Comparison of ENCODE assay signal across 1 cellular context in genomic region chr16:30755955-30756780, GRCh38.
A peak's percentile ranks its signal among the peaks of the same experiment; 100 is the strongest.
TF ChIP-seq lines count a peak whose summit lies in the region.

No MANE protein-coding gene starts in this region.

TF ChIP-seq in K562, 482 proteins besides CTCF, POLR2A, EP300 and RAD21:
- TF ChIP-seq MGA (IDR thresholded peaks at IDR 0.05) (no peak), PTRF (tag; IDR thresholded peaks at IDR 0.05) (no peak), TSHZ1 (CRISPR knock-in tag; IDR thresholded peaks at IDR 0.05) (no peak), ZNF143 (CRISPR knock-in tag; IDR thresholded peaks at IDR 0.05) (no peak), RBFOX2 (IDR thresholded peaks at IDR 0.05; ENCODE audit: low read depth, low read length) (peak; percentile 22; the same call in 1 of the 2 replicates), ZBTB26 (CRISPR knock-in tag; IDR thresholded peaks at IDR 0.05) (no peak), POLR2G (IDR thresholded peaks at IDR 0.05; ENCODE audit: low read depth, low read length) (peak; percentile 64), NCOA6 (IDR thresholded peaks at IDR 0.05) (no peak), ZNF766 (CRISPR knock-in tag; conservative IDR thresholded peaks at IDR 0.05) (no peak), NFE2L1 (tag; IDR thresholded peaks at IDR 0.05; ENCODE audit: borderline replicate concordance, low read depth) (no peak), KAT8 (IDR thresholded peaks at IDR 0.05; ENCODE audit: low read depth) (no peak)
